20 cellular contexts compared by ENCODE assay signal in the genomic region with DNA sequence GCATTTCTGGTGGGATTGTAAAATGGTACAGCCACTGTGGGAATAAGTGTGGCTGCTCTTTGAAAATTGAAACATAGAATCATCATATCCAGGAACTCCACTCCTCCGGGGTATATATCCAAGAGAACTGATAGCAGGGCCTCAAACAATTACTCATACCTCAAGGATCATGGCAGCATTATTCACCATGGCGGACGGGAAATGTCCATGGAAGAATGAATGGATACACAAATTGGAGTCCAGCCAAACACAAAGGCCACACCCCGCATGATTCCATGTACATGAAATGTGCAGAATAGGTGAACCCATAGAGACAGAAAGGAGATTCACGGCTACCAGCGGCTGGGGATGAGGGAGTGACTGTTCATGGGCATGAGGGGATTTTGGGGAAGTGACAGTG. TPM values are rescaled to one million over a fixed set of nuclear protein-coding genes. Genes with fewer than 3 reads are reported as not detected.
DNase-seq lines count a peak whose midpoint lies in the region; ATAC-seq, FAIRE-seq and TF ChIP-seq lines count a peak whose summit lies in the region.
"Had no signal": no experiment of that assay in that cellular context is flagged by ENCODE, and none has a peak within 500 bp of the region (broad histone marks: within the 10 kb centered on the region; RNA-seq: fewer than 3 reads in every experiment).

No MANE protein-coding gene starts in this region.

- H3K27ac ChIP-seq in K562 (ENCODE audit: extremely low read depth, low read depth, low read length) (no peak overlapping the region), keratinocyte (ENCODE audit: control insufficient read depth, insufficient read depth, low read length) (no peak overlapping the region)

- TF ChIP-seq RAD21 in K562 (CRISPR knock-in tag; conservative IDR thresholded peaks at IDR 0.05 in 1 of 2, IDR thresholded peaks at IDR 0.05 in 1 of 2): no peak

- H4K20me1 ChIP-seq in K562 (replicated peaks; ENCODE audit: control insufficient read depth, insufficient read depth, low read length): no peaks in the 10 kb centered on the region
- H4K20me1 ChIP-seq in keratinocyte (ENCODE audit: control insufficient read depth, extremely low read depth, insufficient read depth, low read length): no peaks in the 10 kb centered on the region

- peaks cover 0 to 9% of the 10 kb centered on the region in 2 experiments; a peak in 2 of 5 replicates for H3K4me1 ChIP-seq in K562 (replicated peaks in 1 of 2; ENCODE audit: control insufficient read depth in 2 of 2, insufficient read depth in 2 of 2, low read length in 2 of 2)
- peaks cover 20% of the 10 kb centered on the region for H3K4me1 ChIP-seq in keratinocyte (ENCODE audit: control insufficient read depth, extremely low read depth, insufficient read depth, low read length)

- no peaks in the 10 kb centered on the region for H3K4me1 Mint-ChIP-seq in natural killer cell treated with Interleukin-12 subunit alpha and Interleukin-12 subunit beta and Interleukin-15 and Interleukin-18, amount 100 ng/mL, for 72 hours (ENCODE audit: low read depth in 2 of 2)

- H3K9me3 ChIP-seq in K562 (replicated peaks; ENCODE audit: control insufficient read depth, insufficient read depth, low read depth, low read length): peaks cover 6% of the 10 kb centered on the region
- peaks cover 20% of the 10 kb centered on the region for H3K9me3 ChIP-seq in keratinocyte (ENCODE audit: control insufficient read depth, low read depth, low read length)
- H3K9me3 ChIP-seq: lower lobe of right lung had no signal

- no peak overlapping the region for H3K4me3 ChIP-seq in K562
- H3K4me3 ChIP-seq in keratinocyte (ENCODE audit: control insufficient read depth in 2 of 3, extremely low read depth in 1 of 3, insufficient read depth in 2 of 3, low read depth in 1 of 3, low read length in 3 of 3): no peak overlapping the region
- H3K4me3 ChIP-seq: lower lobe of right lung, upper lobe of left lung had no signal

- intact Hi-C loops in K562 (cut with micrococcal nuclease): no loop called here

- H2AFZ ChIP-seq in K562 (ENCODE audit: low read depth, low read length) (no peak overlapping the region), keratinocyte (ENCODE audit: control insufficient read depth, low read length) (no peak overlapping the region)

- CTCF ChIA-PET in K562 (lab: Yijun Ruan, JAX; ENCODE audit: low intra/inter-chr PET ratio): no interaction called here

- FAIRE-seq in K562 (lab: Jason Lieb, UNC) (no peak), keratinocyte (lab: Jason Lieb, UNC) (peak; percentile 78)
- FAIRE-seq: H1, kidney had no signal

- no peak overlapping the region for H3K27ac Mint-ChIP-seq in natural killer cell treated with Interleukin-12 subunit alpha and Interleukin-12 subunit beta and Interleukin-15 and Interleukin-18, amount 100 ng/mL, for 72 hours
- H3K27ac Mint-ChIP-seq: activated CD8-positive, alpha-beta T cell treated with anti-CD3 and anti-CD28 coated beads, Interleukin-2, amount 10 ng/mL, durations not matched to agents 7 days and 5 days had no signal

- H3K9me1 ChIP-seq in K562 (ENCODE audit: control insufficient read depth, insufficient read depth, low read length) (no peaks in the 10 kb centered on the region), keratinocyte (ENCODE audit: control insufficient read depth, extremely low read depth, insufficient read depth, low read length) (no peaks in the 10 kb centered on the region)

- in situ Hi-C loops in K562 (cut with MboI): no loop called here

- WGBS in K562 (ENCODE audit: insufficient coverage, low coverage, missing lambda C conversion rate): 17% methylated on average over 6 of the region's 6 CpGs

- TF ChIP-seq CTCF in K562 (IDR thresholded peaks at IDR 0.05 in 2 of 3, conservative IDR thresholded peaks at IDR 0.05 in 1 of 3; ENCODE audit: insufficient read depth in 2 of 3, low read depth in 1 of 3, low read length in 3 of 3) (no peak), keratinocyte (optimal IDR thresholded peaks at IDR 0.05 in 1 of 3, IDR thresholded peaks at IDR 0.05 in 1 of 3, conservative IDR thresholded peaks at IDR 0.05 in 1 of 3; ENCODE audit: extremely low read depth in 1 of 3, insufficient read depth in 2 of 3, low read length in 3 of 3) (no peak)

- H3K36me3 ChIP-seq in K562 (ENCODE audit: control insufficient read depth, insufficient read depth, low read length) (no peaks in the 10 kb centered on the region), keratinocyte (ENCODE audit: control insufficient read depth in 2 of 2, extremely low read depth in 1 of 2, insufficient read depth in 2 of 2, low read length in 2 of 2) (no peaks in the 10 kb centered on the region)
- H3K36me3 ChIP-seq: lower lobe of right lung, upper lobe of left lung had no signal

- H3K4me3 Mint-ChIP-seq in natural killer cell treated with Interleukin-12 subunit alpha and Interleukin-12 subunit beta and Interleukin-15 and Interleukin-18, amount 100 ng/mL, for 72 hours: no peak overlapping the region
- H3K4me3 Mint-ChIP-seq: activated CD8-positive, alpha-beta T cell treated with anti-CD3 and anti-CD28 coated beads, Interleukin-2, amount 10 ng/mL, durations not matched to agents 7 days and 5 days had no signal

- POLR2A ChIA-PET in K562 (lab: Yijun Ruan, JAX): no interaction called here

- no peak for TF ChIP-seq POLR2A in K562 (conservative IDR thresholded peaks at IDR 0.05)

- no peak overlapping the region for H3K9ac ChIP-seq in K562 (ENCODE audit: insufficient read depth in 1 of 2, low read depth in 2 of 2, low read length in 2 of 2)
- no peak overlapping the region for H3K9ac ChIP-seq in keratinocyte (ENCODE audit: control insufficient read depth, extremely low read depth, insufficient read depth, low read length)

- no peaks in the 10 kb centered on the region for H3K36me3 Mint-ChIP-seq in natural killer cell treated with Interleukin-12 subunit alpha and Interleukin-12 subunit beta and Interleukin-15 and Interleukin-18, amount 100 ng/mL, for 72 hours

- H3K27me3 Mint-ChIP-seq in natural killer cell treated with Interleukin-12 subunit alpha and Interleukin-12 subunit beta and Interleukin-15 and Interleukin-18, amount 100 ng/mL, for 72 hours: peaks cover 0 to 15% of the 10 kb centered on the region in 2 donors

- no peaks in the 10 kb centered on the region for H3K79me2 ChIP-seq in K562 (ENCODE audit: control insufficient read depth, insufficient read depth, low read length)
- H3K79me2 ChIP-seq in keratinocyte (ENCODE audit: control insufficient read depth, insufficient read depth, low read length): no peaks in the 10 kb centered on the region

- BruUV-seq in K562 (replicated peaks; lab: Mats Ljungman, UMichigan): no TSS peak

- H3K27me3 ChIP-seq in K562 (ENCODE audit: control insufficient read depth in 2 of 2, insufficient read depth in 2 of 2, low read length in 2 of 2) (peaks cover under 1 to 11% of the 10 kb centered on the region in 2 experiments; a peak in 2 of 5 replicates), keratinocyte (ENCODE audit: control insufficient read depth, extremely low read depth, insufficient read depth, low read length) (no peaks in the 10 kb centered on the region)
- H3K27me3 ChIP-seq: upper lobe of left lung had no signal

- H3K4me2 ChIP-seq in K562 (ENCODE audit: insufficient read depth, low read length): no peak overlapping the region
- H3K4me2 ChIP-seq in keratinocyte (ENCODE audit: control insufficient read depth, extremely low read depth, insufficient read depth, low read depth, low read length): no peak overlapping the region

- dilution Hi-C loops in keratinocyte (cut with MboI; ENCODE audit: extremely low pct_ligation_motif_present, low sequenced_read_pairs): no loop called here

- peaks cover 2% of the 10 kb centered on the region for H3K9me3 Mint-ChIP-seq in natural killer cell treated with Interleukin-12 subunit alpha and Interleukin-12 subunit beta and Interleukin-15 and Interleukin-18, amount 100 ng/mL, for 72 hours

- ATAC-seq in K562 (no peak), HG02571 (IDR thresholded peaks at IDR 0.05; ENCODE audit: unreplicated experiment) (no peak), HG03342 (IDR thresholded peaks at IDR 0.05; ENCODE audit: unreplicated experiment) (no peak)
- no peak for ATAC-seq in natural killer cell treated with Interleukin-12 subunit alpha and Interleukin-12 subunit beta and Interleukin-15 and Interleukin-18, amount 100 ng/mL, for 72 hours
- ATAC-seq: activated CD8-positive, alpha-beta T cell treated with anti-CD3 and anti-CD28 coated beads, Interleukin-2, amount 10 ng/mL, durations not matched to agents 7 days and 5 days had no signal

- TF ChIP-seq EP300 in K562 (IDR thresholded peaks at IDR 0.05; ENCODE audit: low read length): no peak

- DNase-seq in COLO668 (lab: John Stamatoyannopoulos, UW; ENCODE audit: unreplicated experiment): peak; percentile 32
- DNase-seq in LoVo (ENCODE audit: low spot score): peak; percentile 22
- DNase-seq in K562 (ENCODE audit: extremely low read depth in 1 of 4, low spot score in 3 of 4): no peak
- peak; percentile 57 for DNase-seq in keratinocyte (ENCODE audit: low read depth, low spot score)
- DNase-seq in natural killer cell treated with Interleukin-12 subunit alpha and Interleukin-12 subunit beta and Interleukin-15 and Interleukin-18, amount 100 ng/mL, for 72 hours (ENCODE audit: low spot score): no peak
- DNase-seq in NCI-H128 (lab: John Stamatoyannopoulos, UW; ENCODE audit: unreplicated experiment): no peak
- DNase-seq: activated CD8-positive, alpha-beta T cell treated with anti-CD3 and anti-CD28 coated beads, Interleukin-2, amount 10 ng/mL, durations not matched to agents 7 days and 5 days; activated gamma-delta T cell treated with Interleukin-2 at 50 U/mL for 16 hours; activated T-cell treated with anti-CD3 and anti-CD28 coated beads, Interleukin-2, amount 50 U/mL, for 1 hour; cortex of kidney; NCI-H1105; NCI-H2081 treated with DMSO at 0.1 percent for 48 hours; NCI-H510A treated with DMSO at 0.1 percent for 48 hours; T1000; upper lobe of left lung had no signal

RNA-seq across cellular contexts. Expression of gene NCOR2, which starts 13.9 kb away (rescaled TPM):
- 66.7 and 165 TPM in 2 replicates for total RNA-seq in K562 (2011; cell fraction: chromatin; rRNA removed; ENCODE audit: low replicate concordance)
- 51.9 and 54.2 TPM in 2 replicates for total RNA-seq in K562 (2011; cell fraction: nucleolus; rRNA removed)
- 57.6 and 83.1 TPM in 2 replicates for total RNA-seq in K562 (2011; cell fraction: nucleoplasm; rRNA removed)
- total RNA-seq in K562 (2014; rRNA removed) (18.2 and 22.3 TPM in 2 replicates), K562 (2014; rRNA removed; fragmentation: Illumina TruSeq; extraction: Trizol) (2.8 and 4.1 TPM in 2 replicates), K562 (2015; rRNA removed; fragmentation: Illumina TruSeq; extraction: Trizol) (8.1 and 8.4 TPM in 2 replicates), K562 (2021) (124 and 126 TPM in 2 replicates)
- polyA plus RNA-seq in K562 (2011; rRNA removed) (3.1 and 4.2 TPM in 2 replicates), K562 (2014; fragmentation: Illumina TruSeq; extraction: Trizol) (22.6 and 36.3 TPM in 2 replicates), K562 (2014; fragmentation: Nextera tagmentation; extraction: Ambion mirVana) (under 1 TPM; 0.18 to 0.20 TPM), K562 (2014; rRNA removed) (24.9 and 29.2 TPM in 2 replicates), keratinocyte (4.7 to 10.3 TPM (median 5.0 TPM) in 3 replicates)
- polyA plus RNA-seq in K562 (2011; cell fraction: cytosol; rRNA removed): 4.1 and 9.7 TPM in 2 replicates
- 20.4 and 29.6 TPM in 2 replicates for polyA plus RNA-seq in K562 (2011; cell fraction: nucleus; rRNA removed)
- polyA plus RNA-seq in K562 (2012): 56.5 and 65.0 TPM in 2 replicates
- 7.3 and 9.9 TPM in 2 replicates for polyA minus RNA-seq in K562 (2011; rRNA and poly(A)+ RNA removed)
- 27.1 and 60.8 TPM in 2 replicates for polyA minus RNA-seq in K562 (2011; cell fraction: cytosol; rRNA and poly(A)+ RNA removed)
- polyA minus RNA-seq in K562 (2011; cell fraction: nucleus; rRNA and poly(A)+ RNA removed): 18.8 and 19.2 TPM in 2 replicates
- 31.0 TPM for polyA plus RNA-seq in keratinocyte (2011; ENCODE audit: low read depth)
- 6.5 and 20.0 TPM in 2 replicates for polyA plus RNA-seq in keratinocyte (2011; cell fraction: cytosol; rRNA removed)
- 43.3 and 69.5 TPM in 2 replicates for polyA plus RNA-seq in keratinocyte (2011; cell fraction: nucleus; rRNA removed)
- polyA plus RNA-seq in keratinocyte (2012; ENCODE audit: low replicate concordance): 35.3 and 75.7 TPM in 2 replicates
- polyA minus RNA-seq in keratinocyte: 19.3 to 59.5 TPM (median 23.6 TPM) in 3 replicates
- polyA minus RNA-seq in keratinocyte (2011; cell fraction: cytosol; rRNA and poly(A)+ RNA removed): 40.7 TPM
- 50.3 and 64.5 TPM in 2 replicates for polyA minus RNA-seq in keratinocyte (2011; cell fraction: nucleus; rRNA and poly(A)+ RNA removed)
- total RNA-seq in natural killer cell treated with Interleukin-12 subunit alpha and Interleukin-12 subunit beta and Interleukin-15 and Interleukin-18, amount 100 ng/mL, for 72 hours: 100 to 1,000 TPM in 1 of 2 donors, 10 to 100 TPM in 1; 80.8 to 133 TPM

Comparison
In these comparisons a context has a peak if more than half of its experiments do, and no peak if none do; other contexts are left out.
1. DNase-seq: peak in COLO668 (single experiment), LoVo (single experiment) and keratinocyte (single experiment); none in K562 (0 of 4), natural killer cell treated with Interleukin-12 subunit alpha and Interleukin-12 subunit beta and Interleukin-15 and Interleukin-18, amount 100 ng/mL, for 72 hours (single experiment) and NCI-H128 (single experiment).